11 cellular contexts compared by ENCODE assay signal in the genomic region with DNA sequence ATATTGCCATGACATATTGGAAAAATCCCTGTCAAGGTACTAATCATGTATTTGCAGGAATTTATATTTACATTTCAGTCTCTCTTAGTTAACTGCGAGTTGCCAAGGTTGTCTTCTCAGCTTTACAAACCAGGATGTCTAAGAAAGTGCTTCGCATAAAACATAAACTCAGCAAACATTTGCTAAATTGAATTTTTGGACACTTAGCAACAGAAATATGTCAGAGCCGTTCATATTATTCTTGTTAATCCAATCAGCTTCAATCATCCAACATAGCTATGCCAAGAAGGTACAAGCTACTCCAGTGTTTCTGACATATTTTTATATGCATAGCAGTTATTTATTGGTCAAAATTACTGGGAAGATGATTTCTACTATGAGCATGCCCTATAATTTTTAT.
"Had no signal": no experiment of that assay in that cellular context is flagged by ENCODE, and none has a peak within 500 bp of the region (broad histone marks: within the 10 kb centered on the region; RNA-seq: fewer than 3 reads in every experiment).

No MANE protein-coding gene starts in this region.

- H3K4me1 Mint-ChIP-seq: GM23338, H9 had no signal

- ATAC-seq: GM23338, HCT116 had no signal

- H3K4me1 ChIP-seq: HAP-1 had no signal

- H3K4me3 ChIP-seq: GM23248, GM23338, HAP-1 had no signal

- DNase-seq: GM23248, GOT3, H7, H9, HCEC 1CT, HFFc6 had no signal

- H3K4me3 Mint-ChIP-seq: GM23338, H9, HFFc6 had no signal

- H2AFZ ChIP-seq: GM23248, GM23338 had no signal

- H3K27ac ChIP-seq: GM23248 had no signal

- FAIRE-seq: H1, H54 had no signal

- H3K9me3 ChIP-seq: HAP-1 had no signal

- H3K9me3 Mint-ChIP-seq: HFFc6 had no signal

- H3K9ac ChIP-seq: GM23248 had no signal

- H3K36me3 ChIP-seq: HAP-1 had no signal

- H3K27ac Mint-ChIP-seq: GM23338, H9, HFFc6 had no signal

- H3K4me2 ChIP-seq: GM23338 had no signal
